In the genomic region with DNA sequence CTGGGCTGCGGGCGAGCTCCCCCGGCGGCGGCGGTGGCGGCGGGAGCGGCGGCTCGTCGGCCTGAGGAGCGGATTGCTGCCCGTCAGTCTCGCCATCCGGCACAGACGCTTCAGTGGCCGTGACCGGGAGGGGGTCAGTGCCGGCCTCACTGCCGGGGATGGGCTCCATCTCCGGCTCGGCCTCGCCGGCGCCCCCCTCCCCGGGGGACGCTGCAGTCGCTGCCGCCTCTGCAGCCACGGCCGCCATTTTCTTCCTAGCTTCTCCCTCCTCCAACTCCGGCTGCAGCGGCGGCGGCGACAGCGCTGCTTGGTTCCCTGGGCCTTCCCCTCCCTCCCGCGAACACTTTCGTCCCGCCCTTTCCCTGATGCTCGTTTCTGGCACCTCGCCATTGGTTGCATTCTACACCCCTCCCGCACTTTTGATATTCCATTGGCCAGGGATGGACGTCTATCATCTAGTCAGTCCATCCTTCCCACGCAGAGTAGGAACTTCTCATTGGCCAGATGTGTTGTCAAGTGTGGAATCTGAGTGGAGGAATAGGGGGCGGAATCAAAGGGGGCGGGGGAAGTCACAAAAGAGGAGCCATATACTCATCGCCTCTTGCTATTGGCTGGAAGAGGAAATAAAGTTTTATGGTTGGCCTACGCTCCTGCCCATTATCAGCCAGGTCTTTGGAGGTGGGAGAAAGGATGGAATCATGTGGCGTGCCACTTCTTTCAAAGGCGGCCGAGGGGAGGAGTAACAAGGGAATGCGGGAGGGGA, we compare ENCODE assay signal across 8 cellular contexts. TPM values are rescaled to one million over a fixed set of nuclear protein-coding genes. Genes with fewer than 3 reads are reported as not detected.
DNase-seq lines count a peak whose midpoint lies in the region; ATAC-seq and TF ChIP-seq lines count a peak whose summit lies in the region.

A gene with protein sequence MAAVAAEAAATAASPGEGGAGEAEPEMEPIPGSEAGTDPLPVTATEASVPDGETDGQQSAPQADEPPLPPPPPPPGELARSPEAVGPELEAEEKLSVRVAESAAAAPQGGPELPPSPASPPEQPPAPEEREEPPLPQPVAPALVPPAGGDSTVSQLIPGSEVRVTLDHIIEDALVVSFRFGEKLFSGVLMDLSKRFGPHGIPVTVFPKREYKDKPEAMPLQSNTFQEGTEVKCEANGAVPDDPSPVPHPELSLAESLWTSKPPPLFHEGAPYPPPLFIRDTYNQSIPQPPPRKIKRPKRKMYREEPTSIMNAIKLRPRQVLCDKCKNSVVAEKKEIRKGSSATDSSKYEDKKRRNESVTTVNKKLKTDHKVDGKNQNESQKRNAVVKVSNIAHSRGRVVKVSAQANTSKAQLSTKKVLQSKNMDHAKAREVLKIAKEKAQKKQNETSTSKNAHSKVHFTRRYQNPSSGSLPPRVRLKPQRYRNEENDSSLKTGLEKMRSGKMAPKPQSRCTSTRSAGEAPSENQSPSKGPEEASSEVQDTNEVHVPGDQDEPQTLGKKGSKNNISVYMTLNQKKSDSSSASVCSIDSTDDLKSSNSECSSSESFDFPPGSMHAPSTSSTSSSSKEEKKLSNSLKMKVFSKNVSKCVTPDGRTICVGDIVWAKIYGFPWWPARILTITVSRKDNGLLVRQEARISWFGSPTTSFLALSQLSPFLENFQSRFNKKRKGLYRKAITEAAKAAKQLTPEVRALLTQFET (minus strand): TSS at position 309 of the 763 bp plus-strand sequence. CDS start 62 bp downstream, at position 247.

- peaks cover 13% of the 10 kb centered on the region for H3K36me3 ChIP-seq in suprapubic skin

- H3K27me3 ChIP-seq in suprapubic skin = no peaks in the 10 kb centered on the region

- no peaks in the 10 kb centered on the region for H3K9me3 Mint-ChIP-seq in activated naive CD4-positive, alpha-beta T cell treated with anti-CD3 and anti-CD28 coated beads, Interleukin-2, amount 50 U/mL, for 72 hours

- ATAC-seq in HG02610 (IDR thresholded peaks at IDR 0.05; ENCODE audit: unreplicated experiment) = peak; percentile 94
- ATAC-seq in activated naive CD4-positive, alpha-beta T cell treated with anti-CD3 and anti-CD28 coated beads, Interleukin-2, amount 50 U/mL, for 72 hours = peak; percentile 95

- H3K27ac Mint-ChIP-seq in activated naive CD4-positive, alpha-beta T cell treated with anti-CD3 and anti-CD28 coated beads, Interleukin-2, amount 50 U/mL, for 72 hours = peak within 1 kb of the TSS; percentile 85 to 93

- under 1% methylated on average over 27 of the region's 55 CpGs for WGBS in suprapubic skin

- H3K36me3 Mint-ChIP-seq in activated naive CD4-positive, alpha-beta T cell treated with anti-CD3 and anti-CD28 coated beads, Interleukin-2, amount 50 U/mL, for 72 hours = peaks cover 8 to 10% of the 10 kb centered on the region in 2 donors

- DNase-seq in GM10266 (ENCODE audit: extremely low spot score) (peak; percentile 98), NCI-H1092 treated with DMSO at 0.1 percent for 48 hours (lab: John Stamatoyannopoulos, UW) (peak; percentile 98), SKM-1 (lab: John Stamatoyannopoulos, UW; ENCODE audit: unreplicated experiment) (peak; percentile 98), globus pallidus (ENCODE audit: low spot score) (peak; percentile 100), nucleus accumbens (lab: John Stamatoyannopoulos, UW) (peak; percentile 82 to 100 (median 99)), suprapubic skin (ENCODE audit: low spot score in 2 of 2) (peak; percentile 99 to 100)
- DNase-seq in activated naive CD4-positive, alpha-beta T cell treated with anti-CD3 and anti-CD28 coated beads, Interleukin-2, amount 50 U/mL, for 72 hours (ENCODE audit: low spot score in 2 of 2) = peak; percentile 92 to 97

- H3K27ac ChIP-seq in suprapubic skin = peak within 1 kb of the TSS; percentile 98

- peaks cover 18% of the 10 kb centered on the region for H3K4me1 ChIP-seq in suprapubic skin

- TF ChIP-seq POLR2A in suprapubic skin (IDR thresholded peaks at IDR 0.05) = no peak

- TF ChIP-seq EP300 in suprapubic skin (IDR thresholded peaks at IDR 0.05) = no peak

- peak; percentile 10 for TF ChIP-seq CTCF in GM10266 (IDR thresholded peaks at IDR 0.05; ENCODE audit: control insufficient read depth, insufficient read depth, low read depth, missing control alignments)
- TF ChIP-seq CTCF in suprapubic skin (IDR thresholded peaks at IDR 0.05) = no peak

- H3K4me3 ChIP-seq in suprapubic skin = peak within 1 kb of the TSS; percentile 99

- H3K9me3 ChIP-seq in suprapubic skin = no peaks in the 10 kb centered on the region

RNA-seq across cellular contexts. Expression of the gene that starts here (rescaled TPM):
- total RNA-seq in activated naive CD4-positive, alpha-beta T cell treated with anti-CD3 and anti-CD28 coated beads, Interleukin-2, amount 50 U/mL, for 72 hours = 10 to 100 TPM; 16.2 to 17.3 TPM
- 10 to 100 TPM; 24.7 to 42.3 (median 31.4) TPM for total RNA-seq in suprapubic skin

Comparison
In these comparisons a context has a peak if more than half of its experiments do, and no peak if none do; other contexts are left out.
1. Peak in every context shown above with its lines: DNase-seq, ATAC-seq, H3K4me3 ChIP-seq and H3K27ac ChIP-seq.